In genomic region chr1:46179138-46180081, GRCh38 we compare ENCODE assay signal across 1 cellular context.
TF ChIP-seq lines count a peak whose summit lies in the region.

No MANE protein-coding gene starts in this region.

TF ChIP-seq in endothelial cell of umbilical vein, 7 proteins besides CTCF, POLR2A, EP300 and RAD21:
- TF ChIP-seq MYC (IDR thresholded peaks at IDR 0.05; ENCODE audit: low read depth, low read length) = no peak
- TF ChIP-seq, protein P1, sequence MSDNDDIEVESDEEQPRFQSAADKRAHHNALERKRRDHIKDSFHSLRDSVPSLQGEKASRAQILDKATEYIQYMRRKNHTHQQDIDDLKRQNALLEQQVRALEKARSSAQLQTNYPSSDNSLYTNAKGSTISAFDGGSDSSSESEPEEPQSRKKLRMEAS (IDR thresholded peaks at IDR 0.05; ENCODE audit: insufficient read depth, insufficient read length) = no peak
- TF ChIP-seq GATA2 (IDR thresholded peaks at IDR 0.05; ENCODE audit: insufficient read depth, insufficient read length, low read depth, low read length) = no peak
- TF ChIP-seq POLR2AphosphoS5 (IDR thresholded peaks at IDR 0.05; ENCODE audit: insufficient read depth, low read depth, low read length) = peak; percentile 37
TF ChIP-seq in endothelial cell of umbilical vein: peak in this region for 1.
